In genomic region chr20:33309631-33310030, GRCh38 we compare ENCODE assay signal across 14 cellular contexts.
"Had no signal": no experiment of that assay in that cellular context is flagged by ENCODE, and none has a peak within 500 bp of the region (broad histone marks: within the 10 kb centered on the region; RNA-seq: fewer than 3 reads in every experiment).

No MANE protein-coding gene starts in this region.

- H3K9me3 Mint-ChIP-seq: activated B cell treated with CpG ODN at 0.5 μM for 24 hours; activated CD4-positive, alpha-beta memory T cell treated with anti-CD3 and anti-CD28 coated beads for 36 hours; activated naive CD8-positive, alpha-beta T cell treated with anti-CD3 and anti-CD28 coated beads for 36 hours; activated T-helper 1 cell treated with anti-CD3 and anti-CD28 coated beads, Interleukin-12 subunit alpha, Interleukin-12 subunit beta, Interleukin-2, Interleukin-4 antibody, amounts not matched to agents 30 ng/mL and 10 ng/mL and 1 ng/mL, durations not matched to agents 14 hours and 24 hours and 36 hours; effector memory CD8-positive, alpha-beta T cell; memory B cell had no signal

- H3K4me3 Mint-ChIP-seq: activated B cell treated with CpG ODN at 0.5 μM for 24 hours; activated CD4-positive, alpha-beta memory T cell treated with anti-CD3 and anti-CD28 coated beads for 36 hours; activated naive CD8-positive, alpha-beta T cell treated with anti-CD3 and anti-CD28 coated beads for 36 hours; activated T-helper 1 cell treated with anti-CD3 and anti-CD28 coated beads, Interleukin-12 subunit alpha, Interleukin-12 subunit beta, Interleukin-2, Interleukin-4 antibody, amounts not matched to agents 30 ng/mL and 10 ng/mL and 1 ng/mL, durations not matched to agents 14 hours and 24 hours and 36 hours; effector memory CD8-positive, alpha-beta T cell; memory B cell had no signal

- H3K27me3 Mint-ChIP-seq: activated B cell treated with CpG ODN at 0.5 μM for 24 hours; activated naive CD8-positive, alpha-beta T cell treated with anti-CD3 and anti-CD28 coated beads for 36 hours; effector memory CD8-positive, alpha-beta T cell had no signal

- H3K4me1 Mint-ChIP-seq: activated B cell treated with CpG ODN at 0.5 μM for 24 hours; activated naive CD8-positive, alpha-beta T cell treated with anti-CD3 and anti-CD28 coated beads for 36 hours; memory B cell had no signal

- H3K27ac Mint-ChIP-seq: activated B cell treated with CpG ODN at 0.5 μM for 24 hours; activated CD4-positive, alpha-beta memory T cell treated with anti-CD3 and anti-CD28 coated beads for 36 hours; activated naive CD8-positive, alpha-beta T cell treated with anti-CD3 and anti-CD28 coated beads for 36 hours; activated T-helper 1 cell treated with anti-CD3 and anti-CD28 coated beads, Interleukin-12 subunit alpha, Interleukin-12 subunit beta, Interleukin-2, Interleukin-4 antibody, amounts not matched to agents 30 ng/mL and 10 ng/mL and 1 ng/mL, durations not matched to agents 14 hours and 24 hours and 36 hours; effector memory CD8-positive, alpha-beta T cell; memory B cell; progenitor cell of endocrine pancreas had no signal

- H3K36me3 Mint-ChIP-seq: activated CD4-positive, alpha-beta memory T cell treated with anti-CD3 and anti-CD28 coated beads for 36 hours; activated naive CD8-positive, alpha-beta T cell treated with anti-CD3 and anti-CD28 coated beads for 36 hours; memory B cell had no signal

- DNase-seq: activated B cell treated with CpG ODN at 0.5 μM for 24 hours; activated CD4-positive, alpha-beta memory T cell treated with anti-CD3 and anti-CD28 coated beads for 36 hours; activated CD4-positive, alpha-beta T cell treated with anti-CD3 and anti-CD28 coated beads for 4 hours; activated naive CD8-positive, alpha-beta T cell treated with anti-CD3 and anti-CD28 coated beads for 36 hours; activated T-cell treated with anti-CD3 and anti-CD28 coated beads for 4 hours; amniotic stem cell; effector memory CD8-positive, alpha-beta T cell; foreskin fibroblast; stimulated activated CD4-positive, alpha-beta T cell treated with anti-CD3 and anti-CD28 coated beads, Interleukin-12 subunit alpha, Interleukin-12 subunit beta, amount 100 ng/mL, for 4 hours; stimulated activated CD4-positive, alpha-beta T cell treated with anti-CD3 and anti-CD28 coated beads, Interleukin-2, amount 100 ng/mL, for 24 hours; stimulated activated naive CD8-positive, alpha-beta T cell treated with anti-CD3 and anti-CD28 coated beads, Interleukin-15, Interleukin-2, amounts not matched to agents 100 U/mL and 50 U/mL, for 24 hours had no signal
